In genomic region chr19:45908956-45909355, GRCh38 we compare ENCODE assay signal across 1 cellular context.
TF ChIP-seq lines count a peak whose summit lies in the region.

No MANE protein-coding gene starts in this region.

TF ChIP-seq in GM12878, 131 proteins besides CTCF, POLR2A, EP300 and RAD21:
- TF ChIP-seq ZBED1 (IDR thresholded peaks at IDR 0.05; ENCODE audit: borderline replicate concordance) (no peak), MEF2B (IDR thresholded peaks at IDR 0.05; ENCODE audit: partially characterized antibody, poor library complexity, severe bottlenecking) (no peak), ZNF217 (IDR thresholded peaks at IDR 0.05) (no peak), PAX5 (IDR thresholded peaks at IDR 0.05; ENCODE audit: borderline replicate concordance, low read depth, low read length) (no peak), WRNIP1 (IDR thresholded peaks at IDR 0.05; ENCODE audit: borderline replicate concordance, low read depth, low read length) (no peak), ATF3 (IDR thresholded peaks at IDR 0.05; ENCODE audit: borderline replicate concordance, extremely low read depth, low read depth, low read length) (no peak), EZH2 (IDR thresholded peaks at IDR 0.05; ENCODE audit: borderline replicate concordance, control insufficient read depth, low read depth, low read length) (no peak), FOS (IDR thresholded peaks at IDR 0.05; ENCODE audit: borderline replicate concordance, extremely low read depth, insufficient read length) (no peak), CREM (IDR thresholded peaks at IDR 0.05; ENCODE audit: low read depth) (no peak), E2F4 (IDR thresholded peaks at IDR 0.05; ENCODE audit: low read depth, low read length) (no peak)
